ENCODE assay signal across 10 cellular contexts in the genomic region with DNA sequence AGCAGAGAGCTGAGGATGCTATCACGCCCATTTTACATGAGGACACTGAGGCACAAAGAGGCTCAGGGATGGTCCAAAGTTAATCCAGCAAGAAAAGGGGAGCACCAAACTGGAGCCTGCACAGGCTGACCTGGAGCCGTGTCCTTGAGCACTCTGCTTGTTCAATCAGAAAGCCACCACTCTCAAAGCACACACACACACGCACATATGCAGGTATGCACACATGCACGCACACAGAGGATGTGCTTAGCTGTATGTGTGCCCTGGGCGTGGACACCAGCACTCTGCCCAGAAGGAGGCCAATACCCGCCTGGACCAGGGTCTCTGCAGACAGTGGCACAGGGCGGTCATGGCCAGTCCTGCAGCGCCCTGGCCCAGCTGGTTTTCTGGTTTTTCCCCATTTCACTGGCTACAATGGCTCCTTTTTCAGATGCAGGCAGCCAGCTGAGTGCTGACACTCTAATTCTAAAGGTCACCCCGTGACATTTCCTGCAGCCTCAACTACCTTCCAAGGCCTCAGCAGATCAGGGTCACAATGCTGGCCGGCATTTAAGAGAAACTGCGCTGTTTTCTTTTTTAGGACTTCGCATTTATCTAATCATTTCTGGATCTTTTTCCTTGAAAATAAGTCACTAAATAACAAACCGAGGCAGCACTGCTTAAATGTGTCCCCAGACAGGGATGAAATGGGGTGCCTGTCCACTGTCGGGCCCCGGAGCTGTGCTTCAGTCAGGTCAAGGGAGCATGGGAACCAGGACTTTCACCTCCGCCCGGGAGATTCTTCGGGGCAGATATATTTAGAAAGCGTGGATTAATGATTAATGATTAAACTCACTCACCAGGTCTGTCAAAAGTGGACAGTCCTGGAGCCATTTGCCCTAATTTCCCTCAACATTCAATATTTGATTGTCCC.
DNase-seq lines count a peak whose midpoint lies in the region; ATAC-seq and TF ChIP-seq lines count a peak whose summit lies in the region.
"Had no signal": no experiment of that assay in that cellular context is flagged by ENCODE, and none has a peak within 500 bp of the region (broad histone marks: within the 10 kb centered on the region; RNA-seq: fewer than 3 reads in every experiment).

No MANE protein-coding gene starts in this region.

- H3K36me3 ChIP-seq in left ventricle myocardium inferior (no peaks in the 10 kb centered on the region), psoas muscle (ENCODE audit: insufficient read depth in 1 of 2, low read depth in 1 of 2) (peaks cover 0 to 18% of the 10 kb centered on the region in 2 donors), HAP-1 (replicated peaks) (no peaks in the 10 kb centered on the region)

- ATAC-seq in psoas muscle (no peak), GM18519 (IDR thresholded peaks at IDR 0.05; ENCODE audit: low FRiP score, unreplicated experiment) (no peak)

- H3K27me3 ChIP-seq in left ventricle myocardium inferior (ENCODE audit: low read depth) (no peaks in the 10 kb centered on the region), psoas muscle (ENCODE audit: insufficient read depth in 3 of 3, low read length in 2 of 3) (no peaks in the 10 kb centered on the region), HAP-1 (ENCODE audit: low read depth) (no peaks in the 10 kb centered on the region)

- in situ Hi-C loops in HAP-1 (cut with MboI; ENCODE audit: low sequenced_read_pairs): no loop called here

- H3K4me3 ChIP-seq in left ventricle myocardium inferior: no peak overlapping the region
- H3K4me3 ChIP-seq in psoas muscle: peak overlapping the region; percentile 44
- no peak overlapping the region for H3K4me3 ChIP-seq in HAP-1
- H3K4me3 ChIP-seq: lung had no signal

- TF ChIP-seq CTCF in VCaP (conservative IDR thresholded peaks at IDR 0.05) (no peak), left ventricle myocardium inferior (IDR thresholded peaks at IDR 0.05; ENCODE audit: borderline replicate concordance) (no peak), psoas muscle (IDR thresholded peaks at IDR 0.05) (no peak), GM10266 (IDR thresholded peaks at IDR 0.05; ENCODE audit: control insufficient read depth, insufficient read depth, low read depth, missing control alignments) (no peak)

- H3K27ac ChIP-seq in VCaP: peak overlapping the region; percentile 94
- peak overlapping the region; percentile 66 for H3K27ac ChIP-seq in left ventricle myocardium inferior (replicated peaks)
- peak overlapping the region; percentile 97 for H3K27ac ChIP-seq in psoas muscle

- no peaks in the 10 kb centered on the region for H3K9me3 ChIP-seq in left ventricle myocardium inferior (replicated peaks)
- H3K9me3 ChIP-seq in psoas muscle: no peaks in the 10 kb centered on the region
- no peaks in the 10 kb centered on the region for H3K9me3 ChIP-seq in HAP-1

- 48 to 81% (median 53%) methylated on average over 19 of the region's 19 CpGs for WGBS in psoas muscle, 3 donors

- DNase-seq in DMS53 (lab: John Stamatoyannopoulos, UW) (peak; percentile 84), left ventricle myocardium inferior (no peak), psoas muscle (peak in 1 of 2 donors; percentile 49), HAP-1 (ENCODE audit: low spot score in 2 of 2) (no peak), GM10266 (ENCODE audit: extremely low spot score) (no peak), NCI-H2171 (lab: John Stamatoyannopoulos, UW) (no peak)
- DNase-seq: stimulated activated CD4-positive, alpha-beta T cell treated with anti-CD3 and anti-CD28 coated beads, Interleukin-2, amount 100 ng/mL, for 48 hours had no signal

- H3K4me1 ChIP-seq in left ventricle myocardium inferior (peaks cover 95% of the 10 kb centered on the region), psoas muscle (peaks cover 88% of the 10 kb centered on the region), HAP-1 (peaks cover 22% of the 10 kb centered on the region)

- intact Hi-C loops in left ventricle myocardium inferior (cut with micrococcal nuclease) (no loop called here), psoas muscle (cut with DNase I) (no loop called here)
